14 cellular contexts compared by ENCODE assay signal in genomic region chr3:50162034-50162883, GRCh38. TPM values are rescaled to one million over a fixed set of nuclear protein-coding genes. Genes with fewer than 3 reads are reported as not detected.
DNase-seq lines count a peak whose midpoint lies in the region; ATAC-seq and TF ChIP-seq lines count a peak whose summit lies in the region.
"Had no signal": no experiment of that assay in that cellular context is flagged by ENCODE, and none has a peak within 500 bp of the region (broad histone marks: within the 10 kb centered on the region; RNA-seq: fewer than 3 reads in every experiment).

No MANE protein-coding gene starts in this region.

- peaks cover 13% of the 10 kb centered on the region for H3K36me3 Mint-ChIP-seq in mesothelial cell of epicardium

- H3K27ac Mint-ChIP-seq in mesothelial cell of epicardium: peak overlapping the region; percentile 65
- H3K27ac Mint-ChIP-seq: stimulated activated naive CD8-positive, alpha-beta T cell treated with anti-CD3 and anti-CD28 coated beads, Interleukin-15, Interleukin-2, amounts not matched to agents 100 ng/mL and 50 ng/mL, for 24 hours had no signal

- H3K27me3 ChIP-seq in MG63: no peaks in the 10 kb centered on the region
- no peaks in the 10 kb centered on the region for H3K27me3 ChIP-seq in ascending aorta
- H3K27me3 ChIP-seq in thoracic aorta (replicated peaks; ENCODE audit: insufficient read depth): no peaks in the 10 kb centered on the region
- no peaks in the 10 kb centered on the region for H3K27me3 ChIP-seq in H7 (ENCODE audit: control insufficient read depth, insufficient read depth, low read length)

- ATAC-seq in thoracic aorta (ENCODE audit: insufficient number of reproducible peaks, low FRiP score, low read depth) (no peak), GM19023 (IDR thresholded peaks at IDR 0.05; ENCODE audit: unreplicated experiment) (no peak)

- TF ChIP-seq CTCF in ascending aorta (IDR thresholded peaks at IDR 0.05) (no peak), mesothelial cell of epicardium (IDR thresholded peaks at IDR 0.05; ENCODE audit: unreplicated experiment) (no peak), thoracic aorta (IDR thresholded peaks at IDR 0.05) (no peak)

- DNase-seq in MG63: peak; percentile 33
- no peak for DNase-seq in ascending aorta (ENCODE audit: low spot score in 2 of 2)
- no peak for DNase-seq in mesothelial cell of epicardium (ENCODE audit: low spot score in 2 of 2, unreplicated experiment in 2 of 2)
- no peak for DNase-seq in thoracic aorta (ENCODE audit: low spot score)
- no peak for DNase-seq in SHP77 (lab: John Stamatoyannopoulos, UW)
- no peak for DNase-seq in H7
- DNase-seq: activated gamma-delta T cell treated with Interleukin-2 at 50 U/mL for 16 hours; NCI-H1105 treated with DMSO at 0.1 percent for 48 hours; NCI-H446; stimulated activated CD4-positive, alpha-beta T cell treated with anti-CD3 and anti-CD28 coated beads, Interleukin-4, amount 100 ng/mL, for 24 hours had no signal

- peak overlapping the region; percentile 88 to 94 for H3K27ac ChIP-seq in ascending aorta
- H3K27ac ChIP-seq in thoracic aorta: peak overlapping the region; percentile 83 to 92

- H3K36me3 ChIP-seq in MG63 (peaks cover 16% of the 10 kb centered on the region), ascending aorta (no peaks in the 10 kb centered on the region), thoracic aorta (no peaks in the 10 kb centered on the region), H7 (replicated peaks; ENCODE audit: control insufficient read depth, insufficient read depth, low read length) (peaks cover 10% of the 10 kb centered on the region)

- H3K4me1 ChIP-seq in ascending aorta: peaks cover 44 to 89% of the 10 kb centered on the region in 2 donors
- peaks cover 57 to 95% of the 10 kb centered on the region in 2 donors for H3K4me1 ChIP-seq in thoracic aorta (ENCODE audit: control insufficient read depth in 1 of 2, low read depth in 2 of 2)

- no peak overlapping the region for H3K4me3 ChIP-seq in MG63
- no peak overlapping the region for H3K4me3 ChIP-seq in ascending aorta
- H3K4me3 ChIP-seq in thoracic aorta: no peak overlapping the region
- no peak overlapping the region for H3K4me3 ChIP-seq in H7 (ENCODE audit: insufficient read depth, low read depth, low read length)

- H3K9me3 ChIP-seq in MG63 (no peaks in the 10 kb centered on the region), ascending aorta (no peaks in the 10 kb centered on the region), thoracic aorta (no peaks in the 10 kb centered on the region)

- H3K9me3 Mint-ChIP-seq in mesothelial cell of epicardium: no peaks in the 10 kb centered on the region
- H3K9me3 Mint-ChIP-seq: stimulated activated naive CD8-positive, alpha-beta T cell treated with anti-CD3 and anti-CD28 coated beads, Interleukin-15, Interleukin-2, amounts not matched to agents 100 ng/mL and 50 ng/mL, for 24 hours had no signal

- H3K27me3 Mint-ChIP-seq in mesothelial cell of epicardium (ENCODE audit: low read depth): no peaks in the 10 kb centered on the region

- H3K4me1 Mint-ChIP-seq in mesothelial cell of epicardium: peaks cover 93% of the 10 kb centered on the region

- intact Hi-C loops in ascending aorta (cut with DNase I): loop anchor here (5.0 kb wide), 1 partner anchor 660 kb away; no protein-coding TSS in a partner anchor

- no peak overlapping the region for H3K4me3 Mint-ChIP-seq in mesothelial cell of epicardium
- H3K4me3 Mint-ChIP-seq: stimulated activated naive CD8-positive, alpha-beta T cell treated with anti-CD3 and anti-CD28 coated beads, Interleukin-15, Interleukin-2, amounts not matched to agents 100 ng/mL and 50 ng/mL, for 24 hours had no signal

RNA-seq across cellular contexts. Expression of gene SEMA3F, which starts 7.1 kb away (rescaled TPM):
- total RNA-seq in MG63 (2014; rRNA removed; shearing (Covaris generic); ENCODE audit: low replicate concordance): 11.7 and 22.9 TPM in 2 replicates
- total RNA-seq in ascending aorta (75.0 TPM), mesothelial cell of epicardium (94.5 to 101 TPM (median 99.1 TPM) in 3 replicates), thoracic aorta (10 to 100 TPM; 25.5 to 35.1 TPM)
- total RNA-seq in H7 (2014; rRNA removed; shearing (Covaris generic)): 40.5 and 44.5 TPM in 2 replicates

RNA-seq across cellular contexts. Expression of gene GNAT1, which starts 29.2 kb away (rescaled TPM):
- total RNA-seq in MG63 (2014; rRNA removed; shearing (Covaris generic); ENCODE audit: low replicate concordance): not detected in 2 replicates
- total RNA-seq in ascending aorta (4.7 TPM), mesothelial cell of epicardium (0.27 to 0.98 TPM (median 0.55 TPM) in 3 replicates), thoracic aorta (under 1 TPM in 1 of 2 donors, not detected in 1; 0.54 TPM)
- total RNA-seq in H7 (2014; rRNA removed; shearing (Covaris generic)): not detected in 2 replicates
- total RNA-seq: mononuclear cell, RPMI7951 had no signal

RNA-seq across cellular contexts. Expression of gene SLC38A3, which starts 42.8 kb away (rescaled TPM):
- total RNA-seq in MG63 (2014; rRNA removed; shearing (Covaris generic); ENCODE audit: low replicate concordance): not detected in 2 replicates
- total RNA-seq in ascending aorta (not detected), mesothelial cell of epicardium (0.84 to 2.5 TPM (median 1.8 TPM) in 3 replicates), thoracic aorta (under 1 TPM in 1 of 2 donors, not detected in 1; 0.28 TPM)
- 0.21 and 0.22 TPM in 2 replicates for total RNA-seq in H7 (2014; rRNA removed; shearing (Covaris generic))
- total RNA-seq: mononuclear cell, RPMI7951 had no signal
